8 cellular contexts compared by ENCODE assay signal in genomic region chr6:99241905-99242534, GRCh38.
A peak's percentile ranks its signal among the peaks of the same experiment; 100 is the strongest.
DNase-seq lines count a peak whose midpoint lies in the region; ATAC-seq and TF ChIP-seq lines count a peak whose summit lies in the region.

No MANE protein-coding gene starts in this region.

- WGBS in smooth muscle cell (ENCODE audit: low lambda C conversion rate), result 43% methylated on average over 5 of the region's 5 CpGs

- H3K9me3 ChIP-seq in smooth muscle cell (replicated peaks; ENCODE audit: low read depth), result no peaks in the 10 kb centered on the region
- H3K9me3 ChIP-seq in tibial artery, result no peaks in the 10 kb centered on the region
- no peaks in the 10 kb centered on the region for H3K9me3 ChIP-seq in Peyer's patch

- H3K27me3 ChIP-seq in smooth muscle cell (ENCODE audit: low read depth) (peaks cover 10% of the 10 kb centered on the region), tibial artery (no peaks in the 10 kb centered on the region), Peyer's patch (no peaks in the 10 kb centered on the region)

- H4K20me1 ChIP-seq in smooth muscle cell (ENCODE audit: low read depth), result no peaks in the 10 kb centered on the region

- intact Hi-C loops in tibial artery (cut with DNase I; ENCODE audit: low total_unique reads), result no loop called here

- no peaks in the 10 kb centered on the region for H3K4me1 ChIP-seq in smooth muscle cell (ENCODE audit: low read depth)
- H3K4me1 ChIP-seq in tibial artery, result no peaks in the 10 kb centered on the region
- no peaks in the 10 kb centered on the region for H3K4me1 ChIP-seq in Peyer's patch

- H3K4me2 ChIP-seq in smooth muscle cell, result no peak overlapping the region

- H3K27ac ChIP-seq in smooth muscle cell (ENCODE audit: low read depth), result no peak overlapping the region
- no peak overlapping the region for H3K27ac ChIP-seq in tibial artery
- H3K27ac ChIP-seq in Peyer's patch, result no peak overlapping the region

- no peak for ATAC-seq in omental fat pad (ENCODE audit: low FRiP score)

- TF ChIP-seq POLR2A in Peyer's patch (IDR thresholded peaks at IDR 0.05), result no peak

- no peak overlapping the region for H3K4me3 ChIP-seq in fibroblast of mammary gland (ENCODE audit: control insufficient read depth, low read depth, low read length)
- H3K4me3 ChIP-seq in smooth muscle cell, result no peak overlapping the region
- H3K4me3 ChIP-seq in tibial artery, result no peak overlapping the region
- no peak overlapping the region for H3K4me3 ChIP-seq in Peyer's patch

- H3F3A ChIP-seq in smooth muscle cell (ENCODE audit: low read depth), result no peaks in the 10 kb centered on the region

- H3K79me2 ChIP-seq in smooth muscle cell (ENCODE audit: low read depth), result no peaks in the 10 kb centered on the region

- TF ChIP-seq CTCF in GM20000 (IDR thresholded peaks at IDR 0.05; ENCODE audit: extremely low read depth, missing control alignments) (peak; percentile 44), fibroblast of mammary gland (conservative IDR thresholded peaks at IDR 0.05; ENCODE audit: control insufficient read depth, insufficient read depth, low read depth, low read length) (peak; percentile 45), smooth muscle cell (IDR thresholded peaks at IDR 0.05; ENCODE audit: borderline replicate concordance, insufficient read depth, poor library complexity, severe bottlenecking) (peak; percentile 54), tibial artery (IDR thresholded peaks at IDR 0.05) (no peak), omental fat pad (IDR thresholded peaks at IDR 0.05) (no peak), Peyer's patch (IDR thresholded peaks at IDR 0.05) (no peak)

- H3K36me3 ChIP-seq in smooth muscle cell (ENCODE audit: low read depth), result no peaks in the 10 kb centered on the region
- H3K36me3 ChIP-seq in tibial artery, result no peaks in the 10 kb centered on the region
- H3K36me3 ChIP-seq in Peyer's patch, result no peaks in the 10 kb centered on the region

- no peak overlapping the region for H3K9ac ChIP-seq in smooth muscle cell (ENCODE audit: low read depth)

- DNase-seq in COLO829 (ENCODE audit: low spot score) (peak; percentile 45), GM20000 (ENCODE audit: low spot score) (peak; percentile 38), NCI-H82 treated with DMSO at 0.1 percent for 48 hours (lab: John Stamatoyannopoulos, UW; ENCODE audit: unreplicated experiment) (peak; percentile 12), fibroblast of mammary gland (ENCODE audit: low read depth) (peak; percentile 33), smooth muscle cell (lab: John Stamatoyannopoulos, UW; ENCODE audit: unreplicated experiment) (no peak), tibial artery (no peak), omental fat pad (ENCODE audit: low spot score) (no peak), Peyer's patch (no peak)

- H2AFZ ChIP-seq in smooth muscle cell (ENCODE audit: low read depth), result no peak overlapping the region

Comparison
In these comparisons a context has a peak if more than half of its experiments do, and no peak if none do; other contexts are left out.
1. DNase-seq: peak in COLO829 (single experiment), GM20000 (single experiment), NCI-H82 treated with DMSO at 0.1 percent for 48 hours (single experiment) and fibroblast of mammary gland (single experiment); none in smooth muscle cell (single experiment), tibial artery (0 of 2), omental fat pad (single experiment) and Peyer's patch (0 of 3).
2. CTCF ChIP-seq: peak in GM20000 (single experiment), fibroblast of mammary gland (single experiment) and smooth muscle cell (single experiment); none in tibial artery (0 of 2), omental fat pad (0 of 3) and Peyer's patch (0 of 6).